In genomic region chr1:212242288-212242984, GRCh38 we compare ENCODE assay signal across 1 cellular context.
TF ChIP-seq lines count a peak whose summit lies in the region.

No MANE protein-coding gene starts in this region.

TF ChIP-seq in HepG2, 621 proteins besides CTCF, POLR2A, EP300 and RAD21 (continued from another document):
- TF ChIP-seq GMEB1 (CRISPR knock-in tag; IDR thresholded peaks at IDR 0.05; ENCODE audit: borderline replicate concordance): no peak
- TF ChIP-seq SNAPC5 (CRISPR knock-in tag; IDR thresholded peaks at IDR 0.05; ENCODE audit: borderline replicate concordance): no peak
- no peak for TF ChIP-seq BRCA1 (CRISPR knock-in tag; IDR thresholded peaks at IDR 0.05)
- TF ChIP-seq CEBPZ (IDR thresholded peaks at IDR 0.05; ENCODE audit: low read length): no peak
- TF ChIP-seq FUBP1 (CRISPR knock-in tag; IDR thresholded peaks at IDR 0.05; ENCODE audit: borderline replicate concordance): no peak
- TF ChIP-seq ZUFSP (CRISPR knock-in tag; IDR thresholded peaks at IDR 0.05; ENCODE audit: borderline replicate concordance): no peak
- TF ChIP-seq ZNF562 (CRISPR knock-in tag; IDR thresholded peaks at IDR 0.05; ENCODE audit: borderline replicate concordance): no peak
- TF ChIP-seq ZNF784 (CRISPR knock-in tag; IDR thresholded peaks at IDR 0.05; ENCODE audit: borderline replicate concordance): no peak
- no peak for TF ChIP-seq ZNF10 (CRISPR knock-in tag; IDR thresholded peaks at IDR 0.05; ENCODE audit: borderline replicate concordance, low read depth)
- TF ChIP-seq TRAFD1 (CRISPR knock-in tag; IDR thresholded peaks at IDR 0.05; ENCODE audit: borderline replicate concordance): no peak
- TF ChIP-seq ZNF414 (CRISPR knock-in tag; IDR thresholded peaks at IDR 0.05): no peak
- peak; percentile 28 for TF ChIP-seq TEAD3 (CRISPR knock-in tag; optimal IDR thresholded peaks at IDR 0.05; ENCODE audit: borderline replicate concordance)
- no peak for TF ChIP-seq ZMYM3 (CRISPR knock-in tag; IDR thresholded peaks at IDR 0.05)
- TF ChIP-seq ZSCAN31 (CRISPR knock-in tag; IDR thresholded peaks at IDR 0.05; ENCODE audit: low read depth): no peak
- no peak for TF ChIP-seq ZSCAN20 (CRISPR knock-in tag; IDR thresholded peaks at IDR 0.05; ENCODE audit: borderline replicate concordance)
- TF ChIP-seq ZNF629 (CRISPR knock-in tag; conservative IDR thresholded peaks at IDR 0.05): no peak
- TF ChIP-seq CBX2 (IDR thresholded peaks at IDR 0.05; ENCODE audit: low read depth, low read length): no peak
- TF ChIP-seq CBX2 (CRISPR knock-in tag; IDR thresholded peaks at IDR 0.05; ENCODE audit: low read depth): no peak
- no peak for TF ChIP-seq TRIM22 (IDR thresholded peaks at IDR 0.05)
- TF ChIP-seq CREB3 (CRISPR knock-in tag; IDR thresholded peaks at IDR 0.05): no peak
- TF ChIP-seq NCOA1 (CRISPR knock-in tag; IDR thresholded peaks at IDR 0.05): no peak
- TF ChIP-seq BHLHE40 (IDR thresholded peaks at IDR 0.05; ENCODE audit: low read length): no peak
